Comparison of ENCODE assay signal across 9 cellular contexts in the genomic region with DNA sequence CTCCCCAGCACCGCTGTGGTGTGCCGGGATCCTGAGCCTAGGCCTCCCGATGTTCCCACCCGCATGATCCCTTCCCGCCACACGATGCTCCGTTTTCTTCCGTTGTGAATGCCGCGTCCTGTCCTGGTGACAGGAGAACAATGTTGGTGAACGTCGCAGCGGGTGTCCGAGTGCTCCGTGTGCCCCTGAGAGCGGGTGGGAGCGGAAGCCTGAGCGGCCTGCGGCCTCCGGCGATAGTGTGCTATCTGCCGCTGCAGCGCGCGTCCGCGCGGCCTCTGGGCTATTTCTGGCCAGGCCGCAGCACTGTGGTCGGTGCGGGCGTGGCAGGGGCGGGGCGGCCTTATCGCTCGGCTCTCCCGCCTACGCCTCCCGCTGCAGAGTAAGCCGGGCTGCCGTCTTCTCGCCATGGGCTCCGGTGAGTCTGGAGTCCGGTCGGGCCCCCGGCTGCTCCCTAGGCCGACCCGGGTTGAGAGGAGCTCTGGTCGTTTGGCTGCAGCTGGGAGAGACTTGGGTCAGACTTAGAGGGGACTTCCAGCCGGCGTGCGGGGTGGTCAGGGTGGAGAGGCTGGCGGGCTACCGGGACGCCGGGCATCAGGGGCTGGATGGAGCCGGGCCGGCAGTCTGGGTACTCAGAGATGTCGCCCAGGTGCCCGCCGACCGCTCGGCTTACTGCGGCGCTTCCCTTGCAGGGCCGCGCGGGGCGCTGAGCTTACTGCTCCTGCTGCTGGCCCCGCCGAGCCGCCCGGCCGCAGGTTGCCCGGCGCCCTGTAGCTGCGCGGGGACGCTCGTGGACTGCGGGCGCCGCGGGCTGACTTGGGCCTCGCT. TPM values are rescaled to one million over a fixed set of nuclear protein-coding genes. Genes with fewer than 3 reads are reported as not detected.
DNase-seq lines count a peak whose midpoint lies in the region; ATAC-seq, FAIRE-seq and TF ChIP-seq lines count a peak whose summit lies in the region.
"Had no signal": no experiment of that assay in that cellular context is flagged by ENCODE, and none has a peak within 500 bp of the region (broad histone marks: within the 10 kb centered on the region; RNA-seq: fewer than 3 reads in every experiment).

A gene (plus strand): TSS at position 375 of the 825 bp plus-strand sequence. CDS start 31 bp downstream, at position 406.

- intact Hi-C loops in endothelial cell of umbilical vein (cut with micrococcal nuclease): no loop called here

- H3K79me1 ChIP-seq in neuronal stem cell (ENCODE audit: low read depth, low read length): no peaks in the 10 kb centered on the region

- H2AK5ac ChIP-seq in neuronal stem cell (ENCODE audit: low read depth, low read length): peak within 1 kb of the TSS; percentile 97

- H3K18ac ChIP-seq in neuronal stem cell (ENCODE audit: low read length): peak within 1 kb of the TSS; percentile 97

- peaks cover 0 to 14% of the 10 kb centered on the region in 2 experiments for H3K36me3 ChIP-seq in endothelial cell of umbilical vein (ENCODE audit: control insufficient read depth in 2 of 2, extremely low read depth in 1 of 2, insufficient read depth in 2 of 2, low read length in 2 of 2)
- H3K36me3 ChIP-seq in neuronal stem cell (replicated peaks in 1 of 2; ENCODE audit: control insufficient read depth in 2 of 2, insufficient read depth in 2 of 2, low read length in 2 of 2): peaks cover 0 to 7% of the 10 kb centered on the region in 2 donors

- peak within 1 kb of the TSS in 2 of 3 experiments; percentile 16 to 22 for H3K4me3 ChIP-seq in endothelial cell of umbilical vein (replicated peaks in 1 of 3; ENCODE audit: insufficient read depth in 1 of 3, low read depth in 1 of 3, low read length in 3 of 3)
- peak within 1 kb of the TSS; percentile 39 to 77 for H3K4me3 ChIP-seq in neuronal stem cell (ENCODE audit: low read length in 2 of 2)

- no peak within 1 kb of the TSS for H4K8ac ChIP-seq in neuronal stem cell (ENCODE audit: low read depth, low read length)

- no CpG with 5 or more reads among the region's 85 CpGs for WGBS in neuronal stem cell (ENCODE audit: extremely low coverage in 2 of 2, insufficient read length in 2 of 2, insufficient replicate concordance in 1 of 2), 2 donors

- H3K9me1 ChIP-seq in endothelial cell of umbilical vein (replicated peaks; ENCODE audit: control insufficient read depth, extremely low read depth, insufficient read depth, low read length): no peaks in the 10 kb centered on the region

- TF ChIP-seq CTCF in GM10266 (IDR thresholded peaks at IDR 0.05; ENCODE audit: control insufficient read depth, insufficient read depth, low read depth, missing control alignments): peak; percentile 25
- peak in 1 of 2 donors; percentile 31 for TF ChIP-seq CTCF in endothelial cell of umbilical vein (IDR thresholded peaks at IDR 0.05; ENCODE audit: extremely low read depth in 1 of 2, insufficient read depth in 1 of 2, low read depth in 1 of 2, low read length in 2 of 2)

- H3K4me2 ChIP-seq in endothelial cell of umbilical vein (ENCODE audit: insufficient read depth, low read length) (peak within 1 kb of the TSS; percentile 41), neuronal stem cell (ENCODE audit: insufficient read depth, low read length, poor library complexity, severe bottlenecking) (peak within 1 kb of the TSS; percentile 80)

- no TSS peak for BruUV-seq in endothelial cell of umbilical vein (replicated peaks; lab: Mats Ljungman, UMichigan)

- no peak within 1 kb of the TSS for H3K9ac ChIP-seq in endothelial cell of umbilical vein (replicated peaks; ENCODE audit: extremely low read depth, insufficient read depth, low read length)
- H3K9ac ChIP-seq in neuronal stem cell (ENCODE audit: low read depth, low read length, poor library complexity): peak within 1 kb of the TSS; percentile 94

- CTCF ChIA-PET in endothelial cell of umbilical vein (lab: Charles Lee): interaction anchor here (0.9 to 1.7 kb wide), 24 partner anchors 9 to 544 kb away, joined by 3 to 54 read pairs (median 4); a partner anchor contains a TSS

- no peak within 1 kb of the TSS for H4K91ac ChIP-seq in neuronal stem cell (ENCODE audit: low read depth, low read length, poor library complexity)

- H3K27ac ChIP-seq in endothelial cell of umbilical vein (ENCODE audit: insufficient read depth, low read depth, low read length) (no peak within 1 kb of the TSS), neuronal stem cell (replicated peaks; ENCODE audit: low read length) (no peak within 1 kb of the TSS)

- FAIRE-seq in endothelial cell of umbilical vein (lab: Jason Lieb, UNC): peak; percentile 38
- FAIRE-seq: bronchial epithelial cell had no signal

- TF ChIP-seq POLR2A in endothelial cell of umbilical vein (IDR thresholded peaks at IDR 0.05; ENCODE audit: low read depth, low read length): no peak

- peak within 1 kb of the TSS; percentile 90 for H2BK12ac ChIP-seq in neuronal stem cell (ENCODE audit: low read length)

- H3K4ac ChIP-seq in neuronal stem cell (ENCODE audit: low read length): peak within 1 kb of the TSS; percentile 27

- no peaks in the 10 kb centered on the region for H4K20me1 ChIP-seq in endothelial cell of umbilical vein (replicated peaks; ENCODE audit: control insufficient read depth, extremely low read depth, insufficient read depth, low read length)

- no peak for ATAC-seq in GM21381 (IDR thresholded peaks at IDR 0.05; ENCODE audit: unreplicated experiment)

- H3K4me1 ChIP-seq in endothelial cell of umbilical vein (ENCODE audit: control insufficient read depth, extremely low read depth, insufficient read depth, low read length): peaks cover 4% of the 10 kb centered on the region
- peaks cover 10 to 27% of the 10 kb centered on the region in 2 donors for H3K4me1 ChIP-seq in neuronal stem cell (ENCODE audit: control insufficient read depth in 2 of 2, insufficient read depth in 1 of 2, low read depth in 1 of 2, low read length in 2 of 2)

- peak within 1 kb of the TSS; percentile 47 for H2AFZ ChIP-seq in endothelial cell of umbilical vein (ENCODE audit: low read depth, low read length)
- peak within 1 kb of the TSS; percentile 95 for H2AFZ ChIP-seq in neuronal stem cell (ENCODE audit: low read length)

- no peaks in the 10 kb centered on the region for H3K79me2 ChIP-seq in endothelial cell of umbilical vein (ENCODE audit: control insufficient read depth, insufficient read depth, low read length)

- peak within 1 kb of the TSS; percentile 97 for H3K14ac ChIP-seq in neuronal stem cell (ENCODE audit: low read length)

- H3K23ac ChIP-seq in neuronal stem cell (ENCODE audit: low read depth, low read length, poor library complexity): peak within 1 kb of the TSS; percentile 98

- dilution Hi-C loops in endothelial cell of umbilical vein (cut with MboI; ENCODE audit: extremely low pct_ligation_motif_present, low sequenced_read_pairs): no loop called here

- peaks cover 0 to 2% of the 10 kb centered on the region in 2 experiments for H3K27me3 ChIP-seq in endothelial cell of umbilical vein (ENCODE audit: control insufficient read depth in 2 of 2, insufficient read depth in 2 of 2, low read length in 2 of 2)
- peaks cover 74 to 99% (median 96%) of the 10 kb centered on the region in 3 experiments for H3K27me3 ChIP-seq in neuronal stem cell (ENCODE audit: control insufficient read depth in 3 of 3, insufficient read depth in 3 of 3, low read depth in 1 of 3, low read length in 3 of 3)

- H2BK120ac ChIP-seq in neuronal stem cell (ENCODE audit: low read depth, low read length): no peak within 1 kb of the TSS

- no peaks in the 10 kb centered on the region for H3K9me3 ChIP-seq in endothelial cell of umbilical vein (replicated peaks; ENCODE audit: control insufficient read depth, insufficient read depth, low read length)
- H3K9me3 ChIP-seq in neuronal stem cell (replicated peaks in 1 of 2; ENCODE audit: control insufficient read depth in 2 of 2, insufficient read depth in 1 of 2, low read depth in 1 of 2, low read length in 2 of 2): peaks cover 15 to 17% of the 10 kb centered on the region in 2 donors

- H2BK15ac ChIP-seq in neuronal stem cell (ENCODE audit: low read length): peak within 1 kb of the TSS; percentile 56

- peak; percentile 73 for DNase-seq in GM10266 (ENCODE audit: extremely low spot score)
- DNase-seq in RPMI7951 (ENCODE audit: low read depth): peak; percentile 47
- DNase-seq in endothelial cell of umbilical vein (ENCODE audit: low read depth, low spot score): peak; percentile 39
- DNase-seq in neuronal stem cell (ENCODE audit: low spot score): no peak
- no peak for DNase-seq in NAMALWA (ENCODE audit: low spot score)
- DNase-seq in HCEC 1CT: no peak
- DNase-seq in hepatic stellate cell (ENCODE audit: low spot score): no peak

- peak within 1 kb of the TSS; percentile 53 for H2BK5ac ChIP-seq in neuronal stem cell (ENCODE audit: low read length)

- POLR2A ChIA-PET in endothelial cell of umbilical vein (lab: Charles Lee): no interaction called here

TF ChIP-seq in endothelial cell of umbilical vein, 7 proteins besides CTCF, POLR2A, EP300 and RAD21:
- peak; percentile 17 for TF ChIP-seq EZH2 (IDR thresholded peaks at IDR 0.05; ENCODE audit: borderline replicate concordance, low read depth, low read length, severe bottlenecking)
- TF ChIP-seq, protein P1, sequence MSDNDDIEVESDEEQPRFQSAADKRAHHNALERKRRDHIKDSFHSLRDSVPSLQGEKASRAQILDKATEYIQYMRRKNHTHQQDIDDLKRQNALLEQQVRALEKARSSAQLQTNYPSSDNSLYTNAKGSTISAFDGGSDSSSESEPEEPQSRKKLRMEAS (IDR thresholded peaks at IDR 0.05; ENCODE audit: insufficient read depth, insufficient read length): no peak

RNA-seq across cellular contexts. Expression of the gene that starts here (rescaled TPM):
- 0.78 TPM in 1 of 2 replicates, not detected in the other for total RNA-seq in RPMI7951 (2014; rRNA removed; shearing (Covaris generic))
- 1.5 and 1.7 TPM in 2 replicates for total RNA-seq in endothelial cell of umbilical vein
- polyA plus RNA-seq in endothelial cell of umbilical vein: 6.2 and 8.3 TPM in 2 replicates
- polyA plus RNA-seq in endothelial cell of umbilical vein (2011; cell fraction: cytosol; rRNA removed): 1.9 and 3.0 TPM in 2 replicates
- polyA plus RNA-seq in endothelial cell of umbilical vein (2011; cell fraction: nucleus; rRNA removed): 6.0 and 11.5 TPM in 2 replicates
- polyA plus RNA-seq in endothelial cell of umbilical vein (2012): 0.98 and 2.3 TPM in 2 replicates
- 0.61 and 1.4 TPM in 2 replicates for polyA minus RNA-seq in endothelial cell of umbilical vein
- polyA minus RNA-seq in endothelial cell of umbilical vein (2011; cell fraction: cytosol; rRNA and poly(A)+ RNA removed): not detected
- 1.5 and 3.8 TPM in 2 replicates for polyA minus RNA-seq in endothelial cell of umbilical vein (2011; cell fraction: nucleus; rRNA and poly(A)+ RNA removed)
- polyA plus RNA-seq in neuronal stem cell (2013, experiment 1 of 2): 2.5 TPM
- polyA plus RNA-seq in neuronal stem cell (2013, experiment 2 of 2): 2.6 TPM
- total RNA-seq: bronchial epithelial cell had no signal

Comparison
In these comparisons a context has a peak if more than half of its experiments do, and no peak if none do; other contexts are left out.
1. Peak in DNase-seq in RPMI7951; RNA of the gene not detected or under 1 TPM.
2. DNase-seq: peak in GM10266 (single experiment) and endothelial cell of umbilical vein (single experiment); none in neuronal stem cell (single experiment), NAMALWA (single experiment), HCEC 1CT (single experiment) and hepatic stellate cell (single experiment).